Comparison of ENCODE assay signal across 20 cellular contexts in the genomic region with DNA sequence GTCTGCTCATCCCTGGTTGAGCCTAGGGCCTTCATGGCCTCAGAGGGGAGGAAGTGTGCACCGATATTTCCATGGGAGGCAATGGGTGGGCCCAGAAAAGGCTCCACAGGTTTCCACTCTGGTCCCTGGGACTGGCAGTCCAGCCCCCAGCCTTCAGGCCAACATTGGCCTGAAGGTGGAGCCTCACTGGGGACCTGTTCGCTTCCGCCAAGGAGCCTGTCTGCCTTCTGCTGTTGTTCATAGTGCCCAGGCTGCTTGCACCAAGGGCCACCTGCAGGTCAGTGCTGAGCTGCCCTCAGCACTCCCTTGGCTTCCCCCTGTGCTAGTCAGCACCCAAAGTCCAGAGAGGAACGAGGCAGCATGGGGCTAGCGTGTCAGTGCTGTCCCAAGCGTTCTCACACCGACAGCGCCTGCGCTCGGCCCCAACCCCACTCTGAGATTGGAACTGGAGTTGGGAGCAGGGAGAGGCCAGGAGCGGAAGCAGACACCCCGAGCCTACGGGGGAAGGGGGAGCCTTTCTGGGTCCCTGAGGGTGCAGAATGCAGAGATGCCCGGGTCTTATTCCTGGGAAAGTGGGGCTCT.
DNase-seq lines count a peak whose midpoint lies in the region; ATAC-seq, FAIRE-seq and TF ChIP-seq lines count a peak whose summit lies in the region.
"Had no signal": no experiment of that assay in that cellular context is flagged by ENCODE, and none has a peak within 500 bp of the region (broad histone marks: within the 10 kb centered on the region; RNA-seq: fewer than 3 reads in every experiment).

No MANE protein-coding gene starts in this region.

- H4K91ac ChIP-seq in H1 (replicated peaks; ENCODE audit: insufficient read length, low read length) (no peak overlapping the region), trophoblast cell (ENCODE audit: low read depth, low read length) (no peak overlapping the region)

- no peak overlapping the region for H3K23ac ChIP-seq in H1 (ENCODE audit: insufficient read length)
- H3K23ac ChIP-seq in trophoblast cell (ENCODE audit: low read length): no peak overlapping the region

- no peaks in the 10 kb centered on the region for H3K23me2 ChIP-seq in H1 (ENCODE audit: low read depth, low read length)

- no peak overlapping the region for H2BK20ac ChIP-seq in H1 (ENCODE audit: low read length)

- H2AFZ ChIP-seq in H1 (ENCODE audit: low read length): peak overlapping the region; percentile 61; the same call in 1 of the 2 replicates
- no peak overlapping the region for H2AFZ ChIP-seq in HepG2 (ENCODE audit: low read length)
- H2AFZ ChIP-seq in trophoblast cell (ENCODE audit: insufficient read depth, low read length, poor library complexity): no peak overlapping the region
- H2AFZ ChIP-seq: GM23248 had no signal

- POLR2A ChIA-PET in H1 (lab: Charles Lee; ENCODE audit: partially characterized antibody): no interaction called here
- POLR2A ChIA-PET in HepG2 (lab: Yijun Ruan, JAX): no interaction called here

- H2BK5ac ChIP-seq in H1 (ENCODE audit: low read depth, low read length): no peak overlapping the region
- H2BK5ac ChIP-seq in trophoblast cell (ENCODE audit: low read depth, low read length, poor library complexity): no peak overlapping the region

- H3K4me1 Mint-ChIP-seq in stimulated activated effector memory CD8-positive, alpha-beta T cell treated with anti-CD3 and anti-CD28 coated beads, Interleukin-12 subunit alpha, Interleukin-12 subunit beta, amount 100 ng/mL, for 72 hours: no peaks in the 10 kb centered on the region
- no peaks in the 10 kb centered on the region for H3K4me1 Mint-ChIP-seq in stimulated activated naive CD8-positive, alpha-beta T cell treated with anti-CD3 and anti-CD28 coated beads, Interleukin-15, amount 100 ng/mL, for 72 hours

- H4K8ac ChIP-seq in H1 (ENCODE audit: extremely low read depth, insufficient read depth, low read length) (0 out of 2 replicates have a peak overlapping the region, but pooled peaks have one; percentile 21), trophoblast cell (ENCODE audit: low read depth, low read length) (no peak overlapping the region)

- H3K36me3 Mint-ChIP-seq in stimulated activated effector memory CD8-positive, alpha-beta T cell treated with anti-CD3 and anti-CD28 coated beads, Interleukin-12 subunit alpha, Interleukin-12 subunit beta, amount 100 ng/mL, for 72 hours: no peaks in the 10 kb centered on the region

- TF ChIP-seq EP300 in H1 (IDR thresholded peaks at IDR 0.05; ENCODE audit: borderline replicate concordance in 1 of 2, low read depth in 2 of 2, low read length in 2 of 2) (no peak), HepG2 (IDR thresholded peaks at IDR 0.05; ENCODE audit: low read depth in 2 of 2, low read length in 2 of 2) (no peak), HepG2 (CRISPR knock-in tag; IDR thresholded peaks at IDR 0.05; ENCODE audit: borderline replicate concordance) (no peak)

- H3K4me3 ChIP-seq in H1 (ENCODE audit: extremely low read depth in 1 of 4, insufficient read depth in 2 of 4, low read depth in 3 of 4, low read length in 4 of 4) (no peak overlapping the region), HepG2 (replicated peaks in 1 of 3; ENCODE audit: insufficient read depth in 1 of 3, low read depth in 2 of 3, low read length in 3 of 3) (no peak overlapping the region), trophoblast cell (ENCODE audit: low read depth, low read length) (no peak overlapping the region)
- H3K4me3 ChIP-seq: GM23248 had no signal

- H3K79me2 ChIP-seq in H1 (ENCODE audit: control insufficient read depth in 1 of 2, insufficient read depth in 2 of 2, low read length in 2 of 2): no peaks in the 10 kb centered on the region
- H3K79me2 ChIP-seq in HepG2 (ENCODE audit: insufficient read depth, low read length): no peaks in the 10 kb centered on the region
- H3K79me2 ChIP-seq in trophoblast cell (ENCODE audit: control insufficient read depth, insufficient read depth, low read length, poor library complexity): no peaks in the 10 kb centered on the region

- H3K9me3 ChIP-seq in H1 (ENCODE audit: insufficient read depth in 2 of 2, low read depth in 1 of 2, low read length in 1 of 2) (no peaks in the 10 kb centered on the region; a peak in 1 of 4 replicates), HepG2 (ENCODE audit: low read length) (no peaks in the 10 kb centered on the region), trophoblast cell (ENCODE audit: insufficient read depth, low read depth, low read length) (peaks cover 6% of the 10 kb centered on the region)
- H3K9me3 ChIP-seq: Caco-2 had no signal

- TF ChIP-seq CTCF in H1 (IDR thresholded peaks at IDR 0.05; ENCODE audit: control extremely low read depth in 1 of 3, insufficient read depth in 1 of 3, low read depth in 1 of 3, low read length in 3 of 3) (no peak), HepG2 (CRISPR knock-in tag; IDR thresholded peaks at IDR 0.05) (no peak)

- H3K14ac ChIP-seq in H1 (ENCODE audit: insufficient read length) (no peak overlapping the region), trophoblast cell (ENCODE audit: low read length) (no peak overlapping the region)

- no peaks in the 10 kb centered on the region for H3K79me1 ChIP-seq in H1 (ENCODE audit: low read depth, low read length)
- H3K79me1 ChIP-seq in trophoblast cell (ENCODE audit: low read length): no peaks in the 10 kb centered on the region

- no peak overlapping the region for H4K5ac ChIP-seq in H1 (ENCODE audit: insufficient read length, low read depth, low read length)

- 86% methylated on average over 13 of the region's 14 CpGs; no CpG with 5 or more reads in 1 of the 2 experiments for WGBS in H1 (ENCODE audit: extremely low coverage in 1 of 2, insufficient coverage in 1 of 2, insufficient read length in 1 of 2, insufficient replicate concordance in 2 of 2, low coverage in 1 of 2, low lambda C conversion rate in 2 of 2, missing lambda C conversion rate in 1 of 2), 2 experiments
- WGBS in HepG2 (ENCODE audit: low lambda C conversion rate): 20% methylated on average over 1 of the region's 14 CpGs
- WGBS in trophoblast cell (ENCODE audit: extremely low coverage, insufficient coverage, insufficient read length): no CpG with 5 or more reads among the region's 14 CpGs

- H3K36me3 ChIP-seq in H1 (ENCODE audit: control insufficient read depth in 2 of 4, insufficient read depth in 4 of 4, low read length in 3 of 4) (no peaks in the 10 kb centered on the region), HepG2 (replicated peaks in 1 of 2; ENCODE audit: control insufficient read depth in 1 of 2, insufficient read depth in 2 of 2, low read length in 2 of 2) (no peaks in the 10 kb centered on the region), trophoblast cell (ENCODE audit: control insufficient read depth in 1 of 2, insufficient read depth in 2 of 2, low read length in 2 of 2) (no peaks in the 10 kb centered on the region)

- CTCF ChIA-PET in H1 (lab: Charles Lee; ENCODE audit: partially characterized antibody): no interaction called here
- CTCF ChIA-PET in HepG2 (lab: Yijun Ruan, JAX; ENCODE audit: low intra/inter-chr PET ratio, low total read pairs): no interaction called here

- no TSS peak for BruUV-seq in HepG2 (replicated peaks; lab: Mats Ljungman, UMichigan)

- no peak overlapping the region for H2BK15ac ChIP-seq in H1 (ENCODE audit: low read length)

- H2BK12ac ChIP-seq in H1 (ENCODE audit: low read depth, low read length) (no peak overlapping the region), trophoblast cell (ENCODE audit: low read length) (no peak overlapping the region)

- H2BK120ac ChIP-seq in H1 (replicated peaks; ENCODE audit: low read depth, low read length) (no peak overlapping the region), trophoblast cell (ENCODE audit: insufficient read depth, low read length, poor library complexity) (no peak overlapping the region)

- no peaks in the 10 kb centered on the region for H3K27me3 Mint-ChIP-seq in stimulated activated naive CD8-positive, alpha-beta T cell treated with anti-CD3 and anti-CD28 coated beads, Interleukin-15, amount 100 ng/mL, for 72 hours
- H3K27me3 Mint-ChIP-seq: CD4-positive, alpha-beta T cell had no signal

- H3K4ac ChIP-seq in H1 (replicated peaks; ENCODE audit: insufficient read length, low read depth, low read length): no peak overlapping the region
- no peak overlapping the region for H3K4ac ChIP-seq in trophoblast cell (ENCODE audit: low read depth, low read length)

- no peak overlapping the region for H3K18ac ChIP-seq in H1 (ENCODE audit: extremely low read depth, low read length)
- no peak overlapping the region for H3K18ac ChIP-seq in trophoblast cell (ENCODE audit: low read length)

- in situ Hi-C loops in HepG2 (cut with HindIII; ENCODE audit: extremely low pct_ligation_motif_present, low pct_unique_long_range_greater_than_20kb): no loop called here

- TF ChIP-seq POLR2A in H1 (IDR thresholded peaks at IDR 0.05; ENCODE audit: control extremely low read depth in 1 of 2, low read depth in 2 of 2, low read length in 2 of 2): no peak
- no peak for TF ChIP-seq POLR2A in HepG2 (IDR thresholded peaks at IDR 0.05; ENCODE audit: insufficient read depth in 1 of 2, low read depth in 2 of 2, low read length in 2 of 2)

- peak; percentile 52 for ATAC-seq in HepG2
- peak; percentile 31 for ATAC-seq in stimulated activated effector memory CD8-positive, alpha-beta T cell treated with anti-CD3 and anti-CD28 coated beads, Interleukin-12 subunit alpha, Interleukin-12 subunit beta, amount 100 ng/mL, for 72 hours
- ATAC-seq in stimulated activated naive CD8-positive, alpha-beta T cell treated with anti-CD3 and anti-CD28 coated beads, Interleukin-15, amount 100 ng/mL, for 72 hours: no peak

- H4K20me1 ChIP-seq in H1 (replicated peaks in 1 of 2; ENCODE audit: control insufficient read depth in 1 of 2, insufficient read depth in 2 of 2, low read length in 2 of 2): no peaks in the 10 kb centered on the region
- no peaks in the 10 kb centered on the region for H4K20me1 ChIP-seq in HepG2 (ENCODE audit: insufficient read depth, low read length)

- H3K4me3 Mint-ChIP-seq in stimulated activated effector memory CD8-positive, alpha-beta T cell treated with anti-CD3 and anti-CD28 coated beads, Interleukin-12 subunit alpha, Interleukin-12 subunit beta, amount 100 ng/mL, for 72 hours: no peak overlapping the region
- H3K4me3 Mint-ChIP-seq in stimulated activated naive CD8-positive, alpha-beta T cell treated with anti-CD3 and anti-CD28 coated beads, Interleukin-15, amount 100 ng/mL, for 72 hours: no peak overlapping the region
- H3K4me3 Mint-ChIP-seq: CD4-positive, alpha-beta T cell had no signal

- H2AK5ac ChIP-seq in H1 (ENCODE audit: low read depth, low read length) (no peak overlapping the region), trophoblast cell (ENCODE audit: low read length) (no peak overlapping the region)

- FAIRE-seq in H1 (lab: Jason Lieb, UNC) (no peak), HepG2 (lab: Jason Lieb, UNC) (no peak)
- FAIRE-seq: A204.1, D721Med, G401.6, GM12891, GM19239, H54 had no signal

- H3K4me2 ChIP-seq in H1 (ENCODE audit: insufficient read depth in 1 of 2, low read depth in 2 of 2, low read length in 2 of 2): no peak overlapping the region
- H3K4me2 ChIP-seq in HepG2 (ENCODE audit: low read depth, low read length): no peak overlapping the region
- no peak overlapping the region for H3K4me2 ChIP-seq in trophoblast cell (ENCODE audit: low read length)

- H3K27me3 ChIP-seq in H1 (replicated peaks in 1 of 4; ENCODE audit: control insufficient read depth in 3 of 4, extremely low read depth in 1 of 4, insufficient read depth in 3 of 4, low read length in 3 of 4): no peaks in the 10 kb centered on the region
- no peaks in the 10 kb centered on the region for H3K27me3 ChIP-seq in HepG2 (ENCODE audit: control insufficient read depth in 1 of 2, insufficient read depth in 2 of 2, low read length in 2 of 2)
- no peaks in the 10 kb centered on the region for H3K27me3 ChIP-seq in trophoblast cell (ENCODE audit: insufficient read depth, low read length)

- DNase-seq in H1 (ENCODE audit: low read depth in 1 of 2, low spot score in 2 of 2) (no peak), HepG2 (ENCODE audit: low spot score) (no peak), trophoblast cell (no peak), NCI-H2029 treated with DMSO at 0.1 percent for 48 hours (lab: John Stamatoyannopoulos, UW) (no peak)
- no peak for DNase-seq in stimulated activated effector memory CD8-positive, alpha-beta T cell treated with anti-CD3 and anti-CD28 coated beads, Interleukin-12 subunit alpha, Interleukin-12 subunit beta, amount 100 ng/mL, for 72 hours (ENCODE audit: low spot score in 2 of 2)
- no peak for DNase-seq in activated T-cell treated with anti-CD3 and anti-CD28 coated beads, Interleukin-2, amount 50 U/mL, for 1 hour
- DNase-seq in stimulated activated naive CD8-positive, alpha-beta T cell treated with anti-CD3 and anti-CD28 coated beads, Interleukin-15, amount 100 ng/mL, for 72 hours: no peak
- DNase-seq: ACHN; AML-193; Caco-2; CD4-positive, alpha-beta T cell; GM23248; HCEC 1CT had no signal

- H3K9me3 Mint-ChIP-seq in stimulated activated effector memory CD8-positive, alpha-beta T cell treated with anti-CD3 and anti-CD28 coated beads, Interleukin-12 subunit alpha, Interleukin-12 subunit beta, amount 100 ng/mL, for 72 hours: peaks cover 7% of the 10 kb centered on the region
- H3K9me3 Mint-ChIP-seq in stimulated activated naive CD8-positive, alpha-beta T cell treated with anti-CD3 and anti-CD28 coated beads, Interleukin-15, amount 100 ng/mL, for 72 hours: no peaks in the 10 kb centered on the region
- H3K9me3 Mint-ChIP-seq: CD4-positive, alpha-beta T cell had no signal

- no peak overlapping the region for H3K56ac ChIP-seq in H1 (replicated peaks; ENCODE audit: insufficient read length, low read depth, low read length)

- no peak overlapping the region for H4K12ac ChIP-seq in trophoblast cell (ENCODE audit: low read depth, low read length)

- intact Hi-C loops in HepG2 (cut with micrococcal nuclease; ENCODE audit: unreplicated experiment): no loop called here

- H3K4me1 ChIP-seq in H1 (replicated peaks in 1 of 4; ENCODE audit: control insufficient read depth in 3 of 4, insufficient read depth in 4 of 4, low read length in 3 of 4) (no peaks in the 10 kb centered on the region; a peak in 1 of 7 replicates), HepG2 (ENCODE audit: insufficient read depth, low read length) (no peaks in the 10 kb centered on the region), trophoblast cell (ENCODE audit: control insufficient read depth in 1 of 2, insufficient read depth in 2 of 2, low read length in 2 of 2) (no peaks in the 10 kb centered on the region)
- H3K4me1 ChIP-seq: Caco-2 had no signal

- H3K9ac ChIP-seq in H1 (replicated peaks in 1 of 4; ENCODE audit: extremely low read depth in 1 of 4, low read depth in 3 of 4, low read length in 3 of 4) (no peak overlapping the region), HepG2 (ENCODE audit: insufficient read depth, low read depth, low read length) (no peak overlapping the region), trophoblast cell (ENCODE audit: low read length) (no peak overlapping the region)
- H3K9ac ChIP-seq: GM23248 had no signal

- no peak overlapping the region for H3K27ac Mint-ChIP-seq in stimulated activated effector memory CD8-positive, alpha-beta T cell treated with anti-CD3 and anti-CD28 coated beads, Interleukin-12 subunit alpha, Interleukin-12 subunit beta, amount 100 ng/mL, for 72 hours
- no peak overlapping the region for H3K27ac Mint-ChIP-seq in stimulated activated naive CD8-positive, alpha-beta T cell treated with anti-CD3 and anti-CD28 coated beads, Interleukin-15, amount 100 ng/mL, for 72 hours
- H3K27ac Mint-ChIP-seq: CD4-positive, alpha-beta T cell had no signal

- H3K27ac ChIP-seq in H1 (ENCODE audit: low read depth, low read length) (no peak overlapping the region), HepG2 (ENCODE audit: extremely low read length, insufficient read depth, low read length) (no peak overlapping the region), trophoblast cell (ENCODE audit: low read depth, low read length) (no peak overlapping the region)
- H3K27ac ChIP-seq: C4-2B, GM23248 had no signal

- TF ChIP-seq RAD21 in H1 (IDR thresholded peaks at IDR 0.05 in 1 of 2, conservative IDR thresholded peaks at IDR 0.05 in 1 of 2; ENCODE audit: low read depth in 2 of 2, low read length in 2 of 2): no peak
- TF ChIP-seq RAD21 in HepG2 (CRISPR knock-in tag; IDR thresholded peaks at IDR 0.05): no peak
